1 cellular context compared by ENCODE assay signal in genomic region chr5:5139358-5140050, GRCh38.
TF ChIP-seq lines count a peak whose summit lies in the region.

No MANE protein-coding gene starts in this region.

TF ChIP-seq in SK-N-SH treated with all-trans-retinoic acid at 6 μM for 48 hours, 23 proteins besides CTCF, POLR2A, EP300 and RAD21 (continued from another document):
- TF ChIP-seq, protein P1, sequence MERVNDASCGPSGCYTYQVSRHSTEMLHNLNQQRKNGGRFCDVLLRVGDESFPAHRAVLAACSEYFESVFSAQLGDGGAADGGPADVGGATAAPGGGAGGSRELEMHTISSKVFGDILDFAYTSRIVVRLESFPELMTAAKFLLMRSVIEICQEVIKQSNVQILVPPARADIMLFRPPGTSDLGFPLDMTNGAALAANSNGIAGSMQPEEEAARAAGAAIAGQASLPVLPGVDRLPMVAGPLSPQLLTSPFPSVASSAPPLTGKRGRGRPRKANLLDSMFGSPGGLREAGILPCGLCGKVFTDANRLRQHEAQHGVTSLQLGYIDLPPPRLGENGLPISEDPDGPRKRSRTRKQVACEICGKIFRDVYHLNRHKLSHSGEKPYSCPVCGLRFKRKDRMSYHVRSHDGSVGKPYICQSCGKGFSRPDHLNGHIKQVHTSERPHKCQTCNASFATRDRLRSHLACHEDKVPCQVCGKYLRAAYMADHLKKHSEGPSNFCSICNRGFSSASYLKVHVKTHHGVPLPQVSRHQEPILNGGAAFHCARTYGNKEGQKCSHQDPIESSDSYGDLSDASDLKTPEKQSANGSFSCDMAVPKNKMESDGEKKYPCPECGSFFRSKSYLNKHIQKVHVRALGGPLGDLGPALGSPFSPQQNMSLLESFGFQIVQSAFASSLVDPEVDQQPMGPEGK (CRISPR knock-in tag; IDR thresholded peaks at IDR 0.05; ENCODE audit: borderline replicate concordance): no peak
